Comparison of ENCODE assay signal across 1 cellular context in the genomic region with DNA sequence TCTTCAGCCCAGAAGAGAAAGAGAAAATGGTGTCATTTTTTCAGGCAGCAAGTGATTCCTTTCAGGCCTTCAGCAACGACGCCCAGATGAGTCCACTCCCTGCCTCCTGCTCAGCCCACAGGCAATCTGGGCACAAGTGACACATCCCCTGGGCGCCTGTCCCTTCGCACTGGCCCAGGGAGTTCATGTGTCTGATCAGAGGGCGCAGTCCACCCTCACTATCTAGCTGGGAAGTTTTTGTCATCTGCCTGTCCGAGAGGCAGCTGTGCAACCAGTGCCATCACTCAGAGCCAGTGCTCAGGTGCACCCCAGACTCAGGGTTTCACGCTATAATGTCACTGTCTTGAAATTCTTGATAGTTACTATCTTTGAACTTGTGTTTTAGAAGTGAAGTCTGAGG.
TF ChIP-seq lines count a peak whose summit lies in the region.

No MANE protein-coding gene starts in this region.

TF ChIP-seq in GM12878, 131 proteins besides CTCF, POLR2A, EP300 and RAD21 (continued from another document):
- TF ChIP-seq, protein P1, sequence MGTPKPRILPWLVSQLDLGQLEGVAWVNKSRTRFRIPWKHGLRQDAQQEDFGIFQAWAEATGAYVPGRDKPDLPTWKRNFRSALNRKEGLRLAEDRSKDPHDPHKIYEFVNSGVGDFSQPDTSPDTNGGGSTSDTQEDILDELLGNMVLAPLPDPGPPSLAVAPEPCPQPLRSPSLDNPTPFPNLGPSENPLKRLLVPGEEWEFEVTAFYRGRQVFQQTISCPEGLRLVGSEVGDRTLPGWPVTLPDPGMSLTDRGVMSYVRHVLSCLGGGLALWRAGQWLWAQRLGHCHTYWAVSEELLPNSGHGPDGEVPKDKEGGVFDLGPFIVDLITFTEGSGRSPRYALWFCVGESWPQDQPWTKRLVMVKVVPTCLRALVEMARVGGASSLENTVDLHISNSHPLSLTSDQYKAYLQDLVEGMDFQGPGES (IDR thresholded peaks at IDR 0.05): no peak
- TF ChIP-seq, protein P2, sequence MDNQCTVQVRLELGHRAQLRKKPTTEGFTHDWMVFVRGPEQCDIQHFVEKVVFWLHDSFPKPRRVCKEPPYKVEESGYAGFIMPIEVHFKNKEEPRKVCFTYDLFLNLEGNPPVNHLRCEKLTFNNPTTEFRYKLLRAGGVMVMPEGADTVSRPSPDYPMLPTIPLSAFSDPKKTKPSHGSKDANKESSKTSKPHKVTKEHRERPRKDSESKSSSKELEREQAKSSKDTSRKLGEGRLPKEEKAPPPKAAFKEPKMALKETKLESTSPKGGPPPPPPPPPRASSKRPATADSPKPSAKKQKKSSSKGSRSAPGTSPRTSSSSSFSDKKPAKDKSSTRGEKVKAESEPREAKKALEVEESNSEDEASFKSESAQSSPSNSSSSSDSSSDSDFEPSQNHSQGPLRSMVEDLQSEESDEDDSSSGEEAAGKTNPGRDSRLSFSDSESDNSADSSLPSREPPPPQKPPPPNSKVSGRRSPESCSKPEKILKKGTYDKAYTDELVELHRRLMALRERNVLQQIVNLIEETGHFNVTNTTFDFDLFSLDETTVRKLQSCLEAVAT (IDR thresholded peaks at IDR 0.05): no peak
- TF ChIP-seq TCF3 (IDR thresholded peaks at IDR 0.05; ENCODE audit: borderline replicate concordance, insufficient read depth, low read depth, low read length): no peak
- TF ChIP-seq NBN (IDR thresholded peaks at IDR 0.05): no peak
- TF ChIP-seq SIX5 (IDR thresholded peaks at IDR 0.05; ENCODE audit: low read depth, low read length, severe bottlenecking): no peak
- TF ChIP-seq, protein P3, sequence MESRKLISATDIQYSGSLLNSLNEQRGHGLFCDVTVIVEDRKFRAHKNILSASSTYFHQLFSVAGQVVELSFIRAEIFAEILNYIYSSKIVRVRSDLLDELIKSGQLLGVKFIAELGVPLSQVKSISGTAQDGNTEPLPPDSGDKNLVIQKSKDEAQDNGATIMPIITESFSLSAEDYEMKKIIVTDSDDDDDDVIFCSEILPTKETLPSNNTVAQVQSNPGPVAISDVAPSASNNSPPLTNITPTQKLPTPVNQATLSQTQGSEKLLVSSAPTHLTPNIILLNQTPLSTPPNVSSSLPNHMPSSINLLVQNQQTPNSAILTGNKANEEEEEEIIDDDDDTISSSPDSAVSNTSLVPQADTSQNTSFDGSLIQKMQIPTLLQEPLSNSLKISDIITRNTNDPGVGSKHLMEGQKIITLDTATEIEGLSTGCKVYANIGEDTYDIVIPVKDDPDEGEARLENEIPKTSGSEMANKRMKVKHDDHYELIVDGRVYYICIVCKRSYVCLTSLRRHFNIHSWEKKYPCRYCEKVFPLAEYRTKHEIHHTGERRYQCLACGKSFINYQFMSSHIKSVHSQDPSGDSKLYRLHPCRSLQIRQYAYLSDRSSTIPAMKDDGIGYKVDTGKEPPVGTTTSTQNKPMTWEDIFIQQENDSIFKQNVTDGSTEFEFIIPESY (IDR thresholded peaks at IDR 0.05): no peak
- TF ChIP-seq KLF5 (IDR thresholded peaks at IDR 0.05; ENCODE audit: partially characterized antibody): no peak
- TF ChIP-seq FOXM1 (IDR thresholded peaks at IDR 0.05; ENCODE audit: low read depth, low read length): no peak
- no peak for TF ChIP-seq HCFC1 (IDR thresholded peaks at IDR 0.05; ENCODE audit: low read length)
- no peak for TF ChIP-seq RFX5 (IDR thresholded peaks at IDR 0.05; ENCODE audit: low read depth, low read length)
- no peak for TF ChIP-seq SUPT20H (IDR thresholded peaks at IDR 0.05; ENCODE audit: borderline replicate concordance, control insufficient read depth, low read depth, low read length)
- no peak for TF ChIP-seq ZSCAN29 (IDR thresholded peaks at IDR 0.05)
